16 cellular contexts compared by ENCODE assay signal in genomic region chr21:35309316-35309715, GRCh38.
DNase-seq lines count a peak whose midpoint lies in the region; ATAC-seq and TF ChIP-seq lines count a peak whose summit lies in the region.
"Had no signal": no experiment of that assay in that cellular context is flagged by ENCODE, and none has a peak within 500 bp of the region (broad histone marks: within the 10 kb centered on the region; RNA-seq: fewer than 3 reads in every experiment).

No MANE protein-coding gene starts in this region.

- in situ Hi-C loops in astrocyte of the spinal cord (cut with HindIII; ENCODE audit: low sequenced_read_pairs) = no loop called here

- ATAC-seq in Right ventricle myocardium superior (ENCODE audit: poor library complexity) = no peak
- no peak for ATAC-seq in natural killer cell
- ATAC-seq: CD8-positive, alpha-beta T cell had no signal

- H3K27me3 Mint-ChIP-seq in natural killer cell (ENCODE audit: low read depth in 2 of 2) = peaks cover 8 to 26% of the 10 kb centered on the region in 2 donors

- H3K4me3 ChIP-seq in astrocyte of the spinal cord (ENCODE audit: low read depth, low read length) (no peak overlapping the region), fibroblast of mammary gland (ENCODE audit: control insufficient read depth, low read depth, low read length) (no peak overlapping the region)

- no peak overlapping the region for H3K4me3 Mint-ChIP-seq in natural killer cell
- H3K4me3 Mint-ChIP-seq: CD14-positive monocyte; CD8-positive, alpha-beta T cell; HFFc6 had no signal

- no peak overlapping the region for H3K27ac Mint-ChIP-seq in natural killer cell
- H3K27ac Mint-ChIP-seq: CD8-positive, alpha-beta T cell; HFFc6 had no signal

- H3K4me1 Mint-ChIP-seq in natural killer cell = no peaks in the 10 kb centered on the region
- H3K4me1 Mint-ChIP-seq: CD14-positive monocyte had no signal

- TF ChIP-seq CTCF in astrocyte of the spinal cord (IDR thresholded peaks at IDR 0.05; ENCODE audit: low read depth, low read length) (no peak), fibroblast of mammary gland (conservative IDR thresholded peaks at IDR 0.05; ENCODE audit: control insufficient read depth, insufficient read depth, low read depth, low read length) (no peak), natural killer cell (IDR thresholded peaks at IDR 0.05) (no peak)

- DNase-seq in NCI-H226 (peak; percentile 33), astrocyte of the spinal cord (ENCODE audit: low read depth, low spot score) (peak; percentile 72), fibroblast of mammary gland (ENCODE audit: low read depth) (peak; percentile 35), kidney tubule cell (ENCODE audit: low spot score) (peak; percentile 42), Right ventricle myocardium superior (no peak), natural killer cell (no peak), activated gamma-delta T cell treated with Interleukin-2 at 50 U/mL for 16 hours (no peak)
- no peak for DNase-seq in activated effector memory CD4-positive, alpha-beta T cell treated with anti-CD3 and anti-CD28 coated beads, Interleukin-2, amount 50 U/mL, for 16 hours
- DNase-seq: CD8-positive, alpha-beta T cell; COR-L47; DMS153; DND-41; GDM1; HCEC 1CT; HFFc6 had no signal

- no peaks in the 10 kb centered on the region for H3K9me3 Mint-ChIP-seq in natural killer cell

- intact Hi-C loops in Right ventricle myocardium superior (cut with DNase I) (no loop called here), natural killer cell (cut with micrococcal nuclease) (no loop called here)

- no peaks in the 10 kb centered on the region for H3K36me3 Mint-ChIP-seq in natural killer cell
- H3K36me3 Mint-ChIP-seq: CD14-positive monocyte; CD8-positive, alpha-beta T cell had no signal

Comparison
In these comparisons a context has a peak if more than half of its experiments do, and no peak if none do; other contexts are left out.
1. DNase-seq: peak in NCI-H226 (single experiment), astrocyte of the spinal cord (single experiment), fibroblast of mammary gland (single experiment) and kidney tubule cell (single experiment); none in Right ventricle myocardium superior (single experiment), activated effector memory CD4-positive, alpha-beta T cell treated with anti-CD3 and anti-CD28 coated beads, Interleukin-2, amount 50 U/mL, for 16 hours (single experiment), natural killer cell (single experiment) and activated gamma-delta T cell treated with Interleukin-2 at 50 U/mL for 16 hours (single experiment).